Comparison of ENCODE assay signal across 9 cellular contexts in the genomic region with DNA sequence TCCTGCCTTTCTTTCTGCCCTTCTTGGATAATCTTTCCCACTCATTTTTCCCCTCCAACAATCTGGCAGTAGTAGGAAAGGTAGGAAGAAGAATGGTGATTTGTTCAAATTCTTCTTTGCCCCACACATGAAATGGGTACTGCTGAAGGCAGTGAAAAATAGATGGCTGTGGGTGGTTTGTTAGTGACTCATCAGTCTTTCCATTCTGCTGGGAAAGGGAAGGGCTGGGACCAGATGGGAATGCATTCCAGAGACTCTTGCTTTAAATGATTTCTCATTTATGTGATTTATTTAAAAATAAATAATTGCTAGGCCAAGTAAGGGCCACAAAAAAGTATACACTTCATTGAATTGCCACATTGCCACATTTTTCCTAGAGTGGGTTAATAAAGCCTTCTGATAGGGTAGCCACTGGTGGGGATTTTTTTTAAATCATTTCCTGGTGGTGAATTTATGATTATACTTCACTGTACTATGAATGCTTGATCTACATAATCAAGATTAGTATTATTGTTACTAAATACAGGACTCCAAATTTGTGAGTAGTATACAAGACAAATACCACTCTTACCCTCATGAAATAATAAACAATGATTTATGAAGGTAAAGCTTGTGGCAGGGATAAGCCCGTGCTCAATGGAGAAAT.
DNase-seq lines count a peak whose midpoint lies in the region; ATAC-seq, FAIRE-seq and TF ChIP-seq lines count a peak whose summit lies in the region.
"Had no signal": no experiment of that assay in that cellular context is flagged by ENCODE, and none has a peak within 500 bp of the region (broad histone marks: within the 10 kb centered on the region; RNA-seq: fewer than 3 reads in every experiment).

No MANE protein-coding gene starts in this region.

- no peak overlapping the region for H3K4me3 Mint-ChIP-seq in astrocyte (ENCODE audit: unreplicated experiment)

- H3K4me1 Mint-ChIP-seq in astrocyte (ENCODE audit: low read depth, unreplicated experiment) = peaks cover 32% of the 10 kb centered on the region

- WGBS in right cardiac atrium = 78% methylated on average over 1 of the region's 1 CpG

- ATAC-seq in right cardiac atrium = peak; percentile 78 to 97
- no peak for ATAC-seq in GM21367 (IDR thresholded peaks at IDR 0.05; ENCODE audit: unreplicated experiment)

- H3K27me3 ChIP-seq in astrocyte (ENCODE audit: insufficient read depth, low read length) (no peaks in the 10 kb centered on the region), right cardiac atrium (ENCODE audit: control insufficient read depth, insufficient read depth) (no peaks in the 10 kb centered on the region)

- peaks cover 11% of the 10 kb centered on the region for H3K36me3 Mint-ChIP-seq in astrocyte (ENCODE audit: low read depth, unreplicated experiment)

- H3K79me2 ChIP-seq in astrocyte (ENCODE audit: insufficient read depth, low read length) = peaks cover 86% of the 10 kb centered on the region

- H3K9me3 Mint-ChIP-seq in astrocyte (ENCODE audit: unreplicated experiment) = peaks cover 6% of the 10 kb centered on the region

- no peak overlapping the region for H3K4me3 ChIP-seq in HFF-Myc (replicated peaks; ENCODE audit: low read depth, low read length)
- peak overlapping the region; percentile 6 for H3K4me3 ChIP-seq in astrocyte (ENCODE audit: insufficient read depth, low read depth, low read length)
- H3K4me3 ChIP-seq in right cardiac atrium (ENCODE audit: low read length) = no peak overlapping the region

- TF ChIP-seq CTCF in HFF-Myc (IDR thresholded peaks at IDR 0.05; ENCODE audit: low read depth, low read length, missing control alignments) (no peak), astrocyte (IDR thresholded peaks at IDR 0.05; ENCODE audit: insufficient read depth, low read depth, low read length) (no peak), GM10248 (IDR thresholded peaks at IDR 0.05; ENCODE audit: control extremely low read depth, extremely low read depth, low read depth, missing control alignments) (no peak)

- H3K9me3 ChIP-seq in astrocyte (ENCODE audit: insufficient read depth, low read depth, low read length) (peaks cover 3% of the 10 kb centered on the region), right cardiac atrium (ENCODE audit: control insufficient read depth, low read length) (no peaks in the 10 kb centered on the region)

- H3K4me1 ChIP-seq in astrocyte (ENCODE audit: insufficient read depth, low read length) = peaks cover 22% of the 10 kb centered on the region
- peaks cover 3% of the 10 kb centered on the region for H3K4me1 ChIP-seq in right cardiac atrium (ENCODE audit: control insufficient read depth, insufficient read depth, low read length)

- POLR2A ChIA-PET in GM10248 (lab: Yijun Ruan, JAX) = no interaction called here

- peak overlapping the region; percentile 69 for H3K4me2 ChIP-seq in astrocyte (ENCODE audit: low read length)

- FAIRE-seq in astrocyte (lab: Jason Lieb, UNC) = peak; percentile 98

- DNase-seq in HFF-Myc (ENCODE audit: extremely low read depth, low read depth) (peak; percentile 84), astrocyte (ENCODE audit: low read depth) (peak; percentile 98), right cardiac atrium (no peak), smooth muscle cell of the brain vasculature (ENCODE audit: low read depth, low spot score) (peak; percentile 32), SKM-1 (lab: John Stamatoyannopoulos, UW; ENCODE audit: unreplicated experiment) (no peak), GM10248 (ENCODE audit: extremely low spot score) (no peak)
- DNase-seq in activated naive CD4-positive, alpha-beta T cell treated with anti-CD3 and anti-CD28 coated beads, Interleukin-2, amount 50 U/mL, for 16 hours = no peak
- DNase-seq: stimulated activated CD4-positive, alpha-beta T cell treated with anti-CD3 and anti-CD28 coated beads, Interleukin-4, amount 100 ng/mL, for 4 hours had no signal

- H3K27ac ChIP-seq in astrocyte (ENCODE audit: low read depth, low read length) = peak overlapping the region; percentile 83
- no peak overlapping the region for H3K27ac ChIP-seq in right cardiac atrium (ENCODE audit: low read length)

- intact Hi-C loops in right cardiac atrium (cut with DNase I) = no loop called here

- peaks cover 25% of the 10 kb centered on the region for H4K20me1 ChIP-seq in astrocyte (ENCODE audit: insufficient read depth, low read length)

- no peaks in the 10 kb centered on the region for H3K27me3 Mint-ChIP-seq in astrocyte (ENCODE audit: low read depth, unreplicated experiment)

- CTCF ChIA-PET in GM10248 (lab: Yijun Ruan, JAX) = interaction anchor here (1.3 kb wide), 1 partner anchor 13 kb away, joined by 3 read pairs; no protein-coding TSS in a partner anchor

- H3K36me3 ChIP-seq in astrocyte (ENCODE audit: insufficient read depth, low read length) = no peaks in the 10 kb centered on the region

- H3K27ac Mint-ChIP-seq in astrocyte (ENCODE audit: unreplicated experiment) = peak overlapping the region; percentile 95

- H2AFZ ChIP-seq in astrocyte (ENCODE audit: low read depth, low read length) = no peak overlapping the region

- H3K9ac ChIP-seq in astrocyte (ENCODE audit: low read length) = peak overlapping the region; percentile 48

Comparison
In these comparisons a context has a peak if more than half of its experiments do, and no peak if none do; other contexts are left out.
1. DNase-seq: peak in HFF-Myc (single experiment), astrocyte (single experiment) and smooth muscle cell of the brain vasculature (single experiment); none in right cardiac atrium (0 of 3), activated naive CD4-positive, alpha-beta T cell treated with anti-CD3 and anti-CD28 coated beads, Interleukin-2, amount 50 U/mL, for 16 hours (single experiment), SKM-1 (single experiment) and GM10248 (single experiment).